Comparison of ENCODE assay signal across 8 cellular contexts in the genomic region with DNA sequence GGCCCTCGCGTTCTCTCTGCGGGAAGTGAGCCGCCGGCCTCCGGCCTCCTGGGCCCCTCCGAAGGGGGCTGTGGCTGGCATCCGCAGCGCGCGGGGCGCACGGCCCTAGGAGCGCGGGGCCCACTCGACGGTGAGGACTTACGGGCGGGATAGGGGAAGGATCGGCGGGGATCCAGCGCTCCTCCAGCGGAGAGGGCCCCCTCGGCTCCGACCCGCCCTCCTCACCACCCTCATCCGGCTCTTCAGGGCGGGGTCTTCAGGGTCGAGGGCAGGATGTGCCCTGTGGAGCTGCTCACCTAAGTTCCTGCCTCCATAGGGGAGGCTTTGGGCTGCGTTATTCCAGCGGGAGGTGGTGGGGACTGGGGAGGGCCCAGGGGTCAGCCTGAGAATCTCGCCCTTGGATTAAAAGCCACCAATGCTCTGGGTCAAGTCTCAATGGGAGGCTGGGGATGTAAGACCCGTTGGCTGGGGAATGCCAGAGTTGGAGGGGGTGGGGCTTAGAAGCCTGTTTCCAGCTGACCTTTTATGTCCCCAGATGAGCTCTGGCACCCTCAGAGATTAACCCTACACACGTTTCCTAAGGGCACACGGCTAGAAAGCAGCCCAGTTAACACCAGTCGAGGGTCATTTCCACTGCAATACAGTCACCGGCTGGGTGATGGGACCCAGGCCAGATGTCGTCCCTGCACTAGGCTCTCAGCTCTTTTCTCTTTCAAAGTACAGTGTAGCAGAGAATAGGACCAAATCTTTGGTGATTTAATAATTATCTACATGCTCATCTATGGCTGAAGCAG. TPM values are rescaled to one million over a fixed set of nuclear protein-coding genes. Genes with fewer than 3 reads are reported as not detected.
DNase-seq lines count a peak whose midpoint lies in the region; ATAC-seq and TF ChIP-seq lines count a peak whose summit lies in the region.

No MANE protein-coding gene starts in this region.

- no peaks in the 10 kb centered on the region for H3K27me3 ChIP-seq in HCT116 (ENCODE audit: insufficient read depth, low read length)
- H3K27me3 ChIP-seq in body of pancreas, result peaks cover 0 to 17% of the 10 kb centered on the region in 2 donors
- no peaks in the 10 kb centered on the region for H3K27me3 ChIP-seq in lung (ENCODE audit: control insufficient read depth, insufficient read depth)

- CTCF ChIA-PET in AG04449 (lab: Yijun Ruan, JAX) (interaction anchor here (0.7 to 12.5 kb wide), 50 partner anchors 12 to 707 kb away, joined by 3 to 241 read pairs (median 4); a partner anchor contains a TSS), HCT116 (lab: Charles Lee) (interaction anchor here (0.5 to 5.0 kb wide), 18 partner anchors 11 to 761 kb away, joined by 3 to 60 read pairs (median 7); no protein-coding TSS in a partner anchor)

- WGBS in body of pancreas, 2 donors, result 17 to 34% methylated on average over 8 to 34 of the region's 38 CpGs
- WGBS in lung, 2 donors, result 11 to 16% methylated on average over 29 to 38 of the region's 38 CpGs
- WGBS in urinary bladder, result 6% methylated on average over 38 of the region's 38 CpGs

- TF ChIP-seq CTCF in AG04449 (IDR thresholded peaks at IDR 0.05; ENCODE audit: insufficient read depth, low read length, missing control alignments) (no peak), HCT116 (IDR thresholded peaks at IDR 0.05 in 2 of 3, conservative IDR thresholded peaks at IDR 0.05 in 1 of 3; ENCODE audit: borderline replicate concordance in 1 of 3, insufficient read depth in 1 of 3, low read depth in 2 of 3, low read length in 2 of 3) (no peak), body of pancreas (IDR thresholded peaks at IDR 0.05) (no peak), lung (IDR thresholded peaks at IDR 0.05; ENCODE audit: control extremely low read depth, extremely low read depth) (no peak)

- intact Hi-C loops in HCT116 (cut with micrococcal nuclease) (loop anchor here (1.0 to 5.0 kb wide), 9 partner anchors 138 to 696 kb away; a partner anchor contains a TSS), body of pancreas (cut with DNase I) (loop anchor here (10.0 kb wide), 2 partner anchors 142 to 422 kb away; no protein-coding TSS in a partner anchor)

- peak overlapping the region; percentile 93 for H3K4me2 ChIP-seq in HCT116 (ENCODE audit: low read length)

- peaks cover 59 to 71% of the 10 kb centered on the region in 2 experiments for H3K4me1 ChIP-seq in HCT116 (ENCODE audit: control insufficient read depth in 1 of 2, insufficient read depth in 2 of 2, low read length in 2 of 2)
- peaks cover 42% of the 10 kb centered on the region for H3K4me1 ChIP-seq in body of pancreas
- H3K4me1 ChIP-seq in lung (ENCODE audit: control insufficient read depth in 2 of 2, insufficient read depth in 2 of 2, low read length in 2 of 2), result peaks cover 0 to 7% of the 10 kb centered on the region in 2 donors
- H3K4me1 ChIP-seq in urinary bladder (ENCODE audit: insufficient read depth), result no peaks in the 10 kb centered on the region

- no peak for TF ChIP-seq POLR2A in HCT116 (IDR thresholded peaks at IDR 0.05; ENCODE audit: borderline replicate concordance, extremely low read depth, insufficient read depth, insufficient read length)
- no peak for TF ChIP-seq POLR2A in body of pancreas (IDR thresholded peaks at IDR 0.05)

- no peak for ATAC-seq in HCT116
- no peak for ATAC-seq in body of pancreas
- no peak for ATAC-seq in lung (ENCODE audit: insufficient read depth, low FRiP score)

- RAD21 ChIA-PET in HCT116 (lab: Charles Lee; ENCODE audit: low non-redundant PET in 1 of 2, low total read pairs in 2 of 2, uncharacterized antibody in 2 of 2, unreplicated experiment in 2 of 2), result interaction anchor here (0.6 to 2.1 kb wide), 9 partner anchors 11 to 696 kb away, joined by 3 to 11 read pairs (median 3); no protein-coding TSS in a partner anchor

- no peak for DNase-seq in AG04449 (ENCODE audit: low read depth, low spot score)
- DNase-seq in HCT116 (ENCODE audit: low read depth, low spot score), result no peak
- no peak for DNase-seq in body of pancreas
- DNase-seq in lung (ENCODE audit: low spot score), result peak; percentile 30
- DNase-seq in HCEC 1CT, result no peak
- no peak for DNase-seq in nucleus accumbens (lab: John Stamatoyannopoulos, UW)
- no peak for DNase-seq in activated CD8-positive, alpha-beta memory T cell treated with anti-CD3 and anti-CD28 coated beads, Interleukin-2, amount 50 U/mL, for 48 hours

- no peak for TF ChIP-seq RAD21 in HCT116 (IDR thresholded peaks at IDR 0.05; ENCODE audit: low read depth)

- H3K36me3 ChIP-seq in HCT116 (ENCODE audit: control insufficient read depth in 1 of 2, insufficient read depth in 2 of 2, low read length in 2 of 2), result no peaks in the 10 kb centered on the region
- H3K36me3 ChIP-seq in body of pancreas (replicated peaks in 1 of 2; ENCODE audit: insufficient read depth in 1 of 2, low read depth in 2 of 2), result no peaks in the 10 kb centered on the region
- peaks cover 0 to 2% of the 10 kb centered on the region in 2 donors for H3K36me3 ChIP-seq in lung (ENCODE audit: control insufficient read depth in 2 of 2, insufficient read depth in 2 of 2, low read length in 2 of 2)
- no peaks in the 10 kb centered on the region for H3K36me3 ChIP-seq in urinary bladder (ENCODE audit: insufficient read depth)

- peak overlapping the region; percentile 97 for H3K27ac ChIP-seq in HCT116 (ENCODE audit: low read depth, low read length)
- peak overlapping the region in 2 of 4 donors; percentile 22 to 72 for H3K27ac ChIP-seq in body of pancreas
- peak overlapping the region; percentile 7 to 87 for H3K27ac ChIP-seq in lung (ENCODE audit: low read depth in 1 of 2, low read length in 1 of 2)
- peak overlapping the region; percentile 58 for H3K27ac ChIP-seq in urinary bladder (ENCODE audit: low read depth)

- peak overlapping the region; percentile 63 for H2AFZ ChIP-seq in HCT116 (ENCODE audit: low read depth, low read length, poor library complexity, severe bottlenecking)

- peak overlapping the region; percentile 60 for H3K4me3 ChIP-seq in AG04449 (ENCODE audit: low read depth, low read length)
- peak overlapping the region; percentile 54 to 64 for H3K4me3 ChIP-seq in HCT116 (replicated peaks in 1 of 2; ENCODE audit: low read depth in 1 of 2, low read length in 2 of 2)
- H3K4me3 ChIP-seq in body of pancreas, result peak overlapping the region; percentile 33 to 35
- peak overlapping the region; percentile 56 for H3K4me3 ChIP-seq in lung
- H3K4me3 ChIP-seq in urinary bladder (ENCODE audit: low read depth, low read length), result peak overlapping the region; percentile 53

- no peaks in the 10 kb centered on the region for H3K9me2 ChIP-seq in HCT116 (ENCODE audit: insufficient read depth)

- H3K79me2 ChIP-seq in HCT116 (ENCODE audit: insufficient read depth, low read length), result no peaks in the 10 kb centered on the region

- POLR2A ChIA-PET in AG04449 (lab: Yijun Ruan, JAX), result interaction anchor here (1.2 to 1.3 kb wide), 2 partner anchors 12 to 421 kb away, joined by 3 to 6 read pairs; no protein-coding TSS in a partner anchor
- POLR2A ChIA-PET in HCT116 (lab: Charles Lee), result no interaction called here

- TSS peak; percentile 53 for BruUV-seq in HCT116 (replicated peaks; lab: Mats Ljungman, UMichigan)

- H3K9ac ChIP-seq in HCT116 (ENCODE audit: low read length), result peak overlapping the region; percentile 75

- H3K9me3 ChIP-seq in HCT116 (ENCODE audit: control insufficient read depth in 1 of 2, insufficient read depth in 1 of 2, low read depth in 1 of 2, low read length in 2 of 2), result no peaks in the 10 kb centered on the region
- no peaks in the 10 kb centered on the region for H3K9me3 ChIP-seq in body of pancreas
- no peaks in the 10 kb centered on the region for H3K9me3 ChIP-seq in lung (ENCODE audit: control insufficient read depth in 2 of 2, insufficient read depth in 1 of 2, low read length in 1 of 2)

- no peaks in the 10 kb centered on the region for H4K20me1 ChIP-seq in HCT116 (ENCODE audit: insufficient read depth)

TF ChIP-seq in HCT116, 20 proteins besides CTCF, POLR2A, EP300 and RAD21:
- TF ChIP-seq SIN3A (IDR thresholded peaks at IDR 0.05; ENCODE audit: low read depth) (no peak), EZH2 (IDR thresholded peaks at IDR 0.05) (no peak), SRF (IDR thresholded peaks at IDR 0.05; ENCODE audit: low read depth) (no peak), EGR1 (IDR thresholded peaks at IDR 0.05; ENCODE audit: low read depth) (no peak)
- TF ChIP-seq, protein P1, sequence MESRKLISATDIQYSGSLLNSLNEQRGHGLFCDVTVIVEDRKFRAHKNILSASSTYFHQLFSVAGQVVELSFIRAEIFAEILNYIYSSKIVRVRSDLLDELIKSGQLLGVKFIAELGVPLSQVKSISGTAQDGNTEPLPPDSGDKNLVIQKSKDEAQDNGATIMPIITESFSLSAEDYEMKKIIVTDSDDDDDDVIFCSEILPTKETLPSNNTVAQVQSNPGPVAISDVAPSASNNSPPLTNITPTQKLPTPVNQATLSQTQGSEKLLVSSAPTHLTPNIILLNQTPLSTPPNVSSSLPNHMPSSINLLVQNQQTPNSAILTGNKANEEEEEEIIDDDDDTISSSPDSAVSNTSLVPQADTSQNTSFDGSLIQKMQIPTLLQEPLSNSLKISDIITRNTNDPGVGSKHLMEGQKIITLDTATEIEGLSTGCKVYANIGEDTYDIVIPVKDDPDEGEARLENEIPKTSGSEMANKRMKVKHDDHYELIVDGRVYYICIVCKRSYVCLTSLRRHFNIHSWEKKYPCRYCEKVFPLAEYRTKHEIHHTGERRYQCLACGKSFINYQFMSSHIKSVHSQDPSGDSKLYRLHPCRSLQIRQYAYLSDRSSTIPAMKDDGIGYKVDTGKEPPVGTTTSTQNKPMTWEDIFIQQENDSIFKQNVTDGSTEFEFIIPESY (IDR thresholded peaks at IDR 0.05; ENCODE audit: extremely low read depth, insufficient replicate concordance, low read length), result no peak
- TF ChIP-seq, protein P2, sequence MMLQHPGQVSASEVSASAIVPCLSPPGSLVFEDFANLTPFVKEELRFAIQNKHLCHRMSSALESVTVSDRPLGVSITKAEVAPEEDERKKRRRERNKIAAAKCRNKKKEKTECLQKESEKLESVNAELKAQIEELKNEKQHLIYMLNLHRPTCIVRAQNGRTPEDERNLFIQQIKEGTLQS (IDR thresholded peaks at IDR 0.05), result no peak

RNA-seq across cellular contexts. Expression of a gene that starts 13.4 kb away (rescaled TPM):
- 0.71 TPM for total RNA-seq in HCT116 (2021; ENCODE audit: unreplicated experiment)
- 0.09 and 0.42 TPM in 2 replicates for polyA plus RNA-seq in HCT116 (2012)
- 1 to 10 TPM; 4.9 to 6.9 TPM for total RNA-seq in body of pancreas
- 100 to 1,000 TPM; 106 to 155 TPM for total RNA-seq in lung
- 10 to 100 TPM; 44.5 to 52.2 TPM for polyA plus RNA-seq in lung
- total RNA-seq in urinary bladder, result 26.4 TPM
- polyA plus RNA-seq in urinary bladder, result 56.3 TPM

RNA-seq across cellular contexts. Expression of a gene that starts 39.2 kb away (rescaled TPM):
- total RNA-seq in HCT116 (2021; ENCODE audit: unreplicated experiment) (0.27 TPM), body of pancreas (not detected), lung (10 to 100 TPM; 28.7 to 53.7 TPM), urinary bladder (9.8 TPM)
- 0.36 and 0.41 TPM in 2 replicates for polyA plus RNA-seq in HCT116 (2012)
- polyA plus RNA-seq in lung (10 to 100 TPM in 1 of 2 donors, 1 to 10 TPM in 1; 6.1 to 15.3 TPM), urinary bladder (13.0 TPM)
